Comparison of ENCODE assay signal across 31 cellular contexts in the genomic region with DNA sequence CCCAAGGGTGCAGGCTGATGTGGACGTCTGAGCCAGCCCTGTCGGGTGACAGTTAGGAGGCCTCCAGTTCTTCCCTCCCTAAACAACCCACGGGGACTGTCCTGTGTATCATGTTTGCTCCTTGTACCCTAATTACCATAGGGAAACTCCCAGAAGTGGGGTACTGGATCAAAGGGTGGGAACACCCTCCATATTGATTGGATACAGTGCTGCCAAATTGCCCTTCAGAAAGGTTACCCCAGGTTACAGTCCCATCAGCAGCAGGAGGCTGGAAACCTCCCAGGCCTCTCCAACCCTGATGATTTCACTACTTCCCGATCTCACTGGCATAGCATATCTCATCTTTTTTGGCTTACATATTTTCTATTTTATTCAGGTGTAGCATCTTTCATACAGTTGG. TPM values are rescaled to one million over a fixed set of nuclear protein-coding genes. Genes with fewer than 3 reads are reported as not detected.
"Had no signal": no experiment of that assay in that cellular context is flagged by ENCODE, and none has a peak within 500 bp of the region (broad histone marks: within the 10 kb centered on the region; RNA-seq: fewer than 3 reads in every experiment).

No MANE protein-coding gene starts in this region.

- H3K36me3 Mint-ChIP-seq: mesothelial cell of epicardium; natural killer cell; neural progenitor cell; stimulated activated effector memory CD8-positive, alpha-beta T cell treated with anti-CD3 and anti-CD28 coated beads, Interleukin-12 subunit alpha, Interleukin-12 subunit beta, amount 100 ng/mL, for 72 hours; type B pancreatic cell had no signal

- H3K27ac ChIP-seq: hepatocyte, left lung, lower lobe of right lung, neural progenitor cell, neutrophil, parathyroid adenoma, right atrium auricular region, spleen, tibial nerve, uterus had no signal

- H3K27ac Mint-ChIP-seq: mesothelial cell of epicardium; naive B cell; natural killer cell; nephron progenitor cell; neural progenitor cell; progenitor cell of endocrine pancreas; stimulated activated effector memory CD8-positive, alpha-beta T cell treated with anti-CD3 and anti-CD28 coated beads, Interleukin-12 subunit alpha, Interleukin-12 subunit beta, amount 100 ng/mL, for 72 hours; stimulated activated naive CD8-positive, alpha-beta T cell treated with anti-CD3 and anti-CD28 coated beads, Interleukin-15, Interleukin-2, amounts not matched to agents 100 ng/mL and 50 ng/mL, for 24 hours; type B pancreatic cell had no signal

- H3K4me1 Mint-ChIP-seq: natural killer cell had no signal

- H3K79me2 ChIP-seq: hepatocyte, parathyroid adenoma had no signal

- H3K4me3 ChIP-seq: heart right ventricle, hepatocyte, left lung, lower lobe of right lung, neural progenitor cell, right atrium auricular region, spleen, tibial nerve, uterus had no signal

- H2AFZ ChIP-seq: hepatocyte, neural progenitor cell, parathyroid adenoma had no signal

- H3K4me2 ChIP-seq: hepatocyte, neural progenitor cell had no signal

- H3K9me3 Mint-ChIP-seq: mesothelial cell of epicardium; natural killer cell; nephron progenitor cell; neural progenitor cell; stimulated activated effector memory CD8-positive, alpha-beta T cell treated with anti-CD3 and anti-CD28 coated beads, Interleukin-12 subunit alpha, Interleukin-12 subunit beta, amount 100 ng/mL, for 72 hours; stimulated activated naive CD8-positive, alpha-beta T cell treated with anti-CD3 and anti-CD28 coated beads, Interleukin-15, Interleukin-2, amounts not matched to agents 100 ng/mL and 50 ng/mL, for 24 hours; type B pancreatic cell had no signal

- H3K36me3 ChIP-seq: heart right ventricle, left lung, lower lobe of right lung, neural progenitor cell, neutrophil, right atrium auricular region, spleen, tibial nerve, uterus had no signal

- H3K9ac ChIP-seq: neural progenitor cell, parathyroid adenoma had no signal

- H3K27me3 ChIP-seq: right atrium auricular region, tibial nerve, uterus had no signal

- H3K4me1 ChIP-seq: left lung, lower lobe of right lung, parathyroid adenoma, right atrium auricular region, spleen, tibial nerve, uterus had no signal

- DNase-seq: heart right ventricle; islet precursor cell; left lung; lower lobe of right lung; mammary epithelial cell; mesenchymal stem cell; naive B cell; natural killer cell; nephron progenitor cell; occipital lobe; small intestine; spleen; stimulated activated CD4-positive, alpha-beta T cell treated with anti-CD3 and anti-CD28 coated beads, Interleukin-4, amount 100 ng/mL, for 24 hours; stimulated activated naive CD4-positive, alpha-beta T cell; substantia nigra; uterus had no signal

- H3K4me3 Mint-ChIP-seq: mesothelial cell of epicardium; naive B cell; natural killer cell; nephron progenitor cell; neural progenitor cell; stimulated activated effector memory CD8-positive, alpha-beta T cell treated with anti-CD3 and anti-CD28 coated beads, Interleukin-12 subunit alpha, Interleukin-12 subunit beta, amount 100 ng/mL, for 72 hours; stimulated activated naive CD8-positive, alpha-beta T cell treated with anti-CD3 and anti-CD28 coated beads, Interleukin-15, Interleukin-2, amounts not matched to agents 100 ng/mL and 50 ng/mL, for 24 hours; type B pancreatic cell had no signal

- ATAC-seq: left lung; lower lobe of right lung; sciatic nerve; stimulated activated effector memory CD8-positive, alpha-beta T cell treated with anti-CD3 and anti-CD28 coated beads, Interleukin-12 subunit alpha, Interleukin-12 subunit beta, amount 100 ng/mL, for 72 hours had no signal

- H3K9me3 ChIP-seq: lower lobe of right lung, neutrophil, uterus had no signal

RNA-seq across cellular contexts. Expression of a gene that starts 22.0 kb away (rescaled TPM):
- total RNA-seq: lower lobe of right lung, mononuclear cell, natural killer cell, osteocyte, renal cortical epithelial cell had no signal
- polyA plus RNA-seq: hepatocyte had no signal
